22 cellular contexts compared by ENCODE assay signal in the genomic region with DNA sequence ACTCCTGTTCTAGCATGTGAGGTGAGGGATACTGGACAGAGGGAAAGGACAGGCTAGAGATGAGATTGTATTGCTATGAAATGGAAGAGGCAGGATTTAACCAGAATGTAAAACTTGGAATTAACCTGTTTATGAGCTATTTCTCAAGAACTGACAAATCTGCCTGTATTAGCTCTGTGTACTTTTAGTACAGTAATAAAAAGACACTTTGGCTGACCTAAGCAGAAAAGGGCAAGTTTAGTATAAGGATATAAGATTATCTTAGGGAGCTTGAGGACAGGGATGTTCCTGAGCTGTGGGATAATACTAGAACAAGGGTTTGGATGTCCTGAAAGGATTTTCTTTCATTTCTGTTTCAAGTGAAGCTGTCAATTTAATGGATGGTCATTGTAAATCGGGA.
"Had no signal": no experiment of that assay in that cellular context is flagged by ENCODE, and none has a peak within 500 bp of the region (broad histone marks: within the 10 kb centered on the region; RNA-seq: fewer than 3 reads in every experiment).

No MANE protein-coding gene starts in this region.

- H3K9me3 ChIP-seq: ascending aorta, spleen, transverse colon had no signal

- H3K4me3 Mint-ChIP-seq: activated naive CD4-positive, alpha-beta T cell treated with anti-CD3 and anti-CD28 coated beads for 36 hours; activated naive CD8-positive, alpha-beta T cell treated with anti-CD3 and anti-CD28 coated beads, Interleukin-2, amount 10 ng/mL, durations not matched to agents 7 days and 5 days; immature natural killer cell; naive B cell; T-cell; T-helper 2 cell treated with Interferon-gamma antibody and Interleukin-4, amounts not matched to agents 5 μg/mL and 100 μg/mL, for 36 hours had no signal

- H3K9me3 Mint-ChIP-seq: activated naive CD4-positive, alpha-beta T cell treated with anti-CD3 and anti-CD28 coated beads for 36 hours; activated naive CD8-positive, alpha-beta T cell treated with anti-CD3 and anti-CD28 coated beads, Interleukin-2, amount 10 ng/mL, durations not matched to agents 7 days and 5 days; immature natural killer cell; naive B cell; T-cell; T-helper 2 cell treated with Interferon-gamma antibody and Interleukin-4, amounts not matched to agents 5 μg/mL and 100 μg/mL, for 36 hours had no signal

- ATAC-seq: left colon, right cardiac atrium, T-cell had no signal

- H3K27me3 Mint-ChIP-seq: activated naive CD8-positive, alpha-beta T cell treated with anti-CD3 and anti-CD28 coated beads, Interleukin-2, amount 10 ng/mL, durations not matched to agents 7 days and 5 days; naive B cell; T-cell had no signal

- DNase-seq: activated CD4-positive, alpha-beta T cell treated with anti-CD3 and anti-CD28 coated beads for 4 hours; activated CD4-positive, alpha-beta T cell treated with anti-CD3 and anti-CD28 coated beads, Interleukin-2, amount 50 U/mL, for 48 hours; activated CD8-positive, alpha-beta memory T cell treated with anti-CD3 and anti-CD28 coated beads for 24 hours; activated naive CD4-positive, alpha-beta T cell treated with anti-CD3 and anti-CD28 coated beads for 36 hours; activated naive CD8-positive, alpha-beta T cell treated with anti-CD3 and anti-CD28 coated beads, Interleukin-2, amount 10 ng/mL, durations not matched to agents 7 days and 5 days; brain microvascular endothelial cell; foreskin fibroblast; head of caudate nucleus; hippocampal formation; immature natural killer cell; kidney; left colon; mammary epithelial cell; naive B cell; posterior cingulate gyrus; right cardiac atrium; spleen; stimulated activated naive CD4-positive, alpha-beta T cell treated with Interleukin-2 at 50 U/mL for 16 hours; T-cell; transverse colon had no signal

- H3K4me3 ChIP-seq: ascending aorta, spleen, transverse colon had no signal

- H3K27ac ChIP-seq: ascending aorta, brain microvascular endothelial cell, spleen, transverse colon had no signal

- H3K27me3 ChIP-seq: ascending aorta, brain microvascular endothelial cell, spleen, transverse colon had no signal

- H3K27ac Mint-ChIP-seq: activated naive CD4-positive, alpha-beta T cell treated with anti-CD3 and anti-CD28 coated beads for 36 hours; activated naive CD8-positive, alpha-beta T cell treated with anti-CD3 and anti-CD28 coated beads, Interleukin-2, amount 10 ng/mL, durations not matched to agents 7 days and 5 days; T-cell; T-helper 2 cell treated with Interferon-gamma antibody and Interleukin-4, amounts not matched to agents 5 μg/mL and 100 μg/mL, for 36 hours had no signal

- H3K4me1 ChIP-seq: transverse colon had no signal
